Comparison of ENCODE assay signal across 21 cellular contexts in genomic region chr3:183296944-183297343, GRCh38.
"Had no signal": no experiment of that assay in that cellular context is flagged by ENCODE, and none has a peak within 500 bp of the region (broad histone marks: within the 10 kb centered on the region; RNA-seq: fewer than 3 reads in every experiment).

No MANE protein-coding gene starts in this region.

- H3K27me3 ChIP-seq: cardiac muscle cell, stomach had no signal

- H3K9ac ChIP-seq: parathyroid adenoma had no signal

- H3K4me2 ChIP-seq: smooth muscle cell had no signal

- H3K4me1 ChIP-seq: parathyroid adenoma had no signal

- H3K36me3 ChIP-seq: stomach, thoracic aorta had no signal

- H2AFZ ChIP-seq: parathyroid adenoma had no signal

- ATAC-seq: activated CD4-positive, alpha-beta T cell treated with anti-CD3 and anti-CD28 coated beads for 36 hours; left lobe of liver; natural killer cell treated with Interleukin-12 subunit alpha and Interleukin-12 subunit beta and Interleukin-15 and Interleukin-18, amount 100 ng/mL, for 72 hours; sciatic nerve; stimulated activated memory B cell treated with anti-CD40 and anti-IgM and Interleukin-4, amounts not matched to agents 10 μg/mL and 1 μg/mL and 100 μg/mL, for 72 hours had no signal

- DNase-seq: activated B cell treated with CpG ODN at 0.5 μM for 24 hours; activated CD4-positive, alpha-beta T cell treated with anti-CD3 and anti-CD28 coated beads for 36 hours; activated CD4-positive, alpha-beta T cell treated with anti-CD3 and anti-CD28 coated beads, Interleukin-2, amount 50 U/mL, for 48 hours; activated CD8-positive, alpha-beta memory T cell treated with anti-CD3 and anti-CD28 coated beads, Interleukin-2, amount 50 U/mL, for 48 hours; activated naive CD4-positive, alpha-beta T cell treated with Interleukin-2 at 50 U/mL for 16 hours; activated naive CD8-positive, alpha-beta T cell treated with anti-CD3 and anti-CD28 coated beads, Interleukin-2, amount 10 ng/mL, durations not matched to agents 7 days and 5 days; activated T-cell treated with anti-CD3 and anti-CD28 coated beads, Interleukin-2, amount 50 U/mL, for 48 hours; amygdala; cortex of kidney; immature natural killer cell; stimulated activated CD4-positive, alpha-beta T cell treated with anti-CD3 and anti-CD28 coated beads, Interleukin-15, amount 100 ng/mL, for 24 hours; stomach; T-helper 1 cell had no signal

- H3K4me3 ChIP-seq: cardiac muscle cell, smooth muscle cell, stomach, thoracic aorta had no signal

- H3K9me3 ChIP-seq: stomach, thoracic aorta had no signal

- H3K27ac ChIP-seq: cardiac muscle cell, parathyroid adenoma, stomach, thoracic aorta had no signal
